Comparison of ENCODE assay signal across 9 cellular contexts in genomic region chr2:164910091-164910899, GRCh38. TPM values are rescaled to one million over a fixed set of nuclear protein-coding genes. Genes with fewer than 3 reads are reported as not detected.
DNase-seq lines count a peak whose midpoint lies in the region; ATAC-seq, FAIRE-seq and TF ChIP-seq lines count a peak whose summit lies in the region.
"Had no signal": no experiment of that assay in that cellular context is flagged by ENCODE, and none has a peak within 500 bp of the region (broad histone marks: within the 10 kb centered on the region; RNA-seq: fewer than 3 reads in every experiment).

No MANE protein-coding gene starts in this region.

- H3K4me3 ChIP-seq in DOHH2 (ENCODE audit: low read length) (no peak overlapping the region), body of pancreas (no peak overlapping the region)

- peak overlapping the region; percentile 25; the same call in 1 of the 2 replicates for H3K4me2 ChIP-seq in DOHH2 (ENCODE audit: low read length)

- no peaks in the 10 kb centered on the region for H3K9me3 ChIP-seq in DOHH2 (ENCODE audit: control insufficient read depth, insufficient read depth, low read length)
- H3K9me3 ChIP-seq in body of pancreas = no peaks in the 10 kb centered on the region

- intact Hi-C loops in body of pancreas (cut with DNase I) = no loop called here

- H3K4me1 ChIP-seq in DOHH2 (ENCODE audit: control insufficient read depth, low read length) = peaks cover 10% of the 10 kb centered on the region
- H3K4me1 ChIP-seq in body of pancreas = peaks cover 77% of the 10 kb centered on the region

- FAIRE-seq in RCC 7860 (lab: Jason Lieb, UNC) = no peak

- peak; percentile 85 for DNase-seq in KG1 (lab: John Stamatoyannopoulos, UW)
- DNase-seq in body of pancreas = peak; percentile 68 to 91 (median 78)
- DNase-seq in myocyte (ENCODE audit: low read depth) = peak; percentile 44
- DNase-seq in DMS114 treated with DMSO at 0.1 percent for 48 hours (lab: John Stamatoyannopoulos, UW; ENCODE audit: unreplicated experiment) = no peak
- no peak for DNase-seq in RCC 7860 (ENCODE audit: low spot score)
- DNase-seq in effector CD4-positive, alpha-beta T cell = no peak

- no peaks in the 10 kb centered on the region for H3F3A ChIP-seq in DOHH2 (ENCODE audit: control insufficient read depth, insufficient read depth)

- TF ChIP-seq POLR2A in body of pancreas (IDR thresholded peaks at IDR 0.05) = peak in 2 of 3 donors; percentile 67 to 72

- H3K27ac ChIP-seq in DOHH2 (ENCODE audit: low read depth, low read length) (no peak overlapping the region), body of pancreas (peak overlapping the region; percentile 83 to 94 (median 90))

- H3K36me3 ChIP-seq in DOHH2 (ENCODE audit: control insufficient read depth, low read length) (no peaks in the 10 kb centered on the region), body of pancreas (replicated peaks in 1 of 2; ENCODE audit: insufficient read depth in 1 of 2, low read depth in 2 of 2) (no peaks in the 10 kb centered on the region)

- TF ChIP-seq CTCF in DOHH2 (IDR thresholded peaks at IDR 0.05; ENCODE audit: low read depth, low read length, poor library complexity, severe bottlenecking) (no peak), body of pancreas (IDR thresholded peaks at IDR 0.05) (peak in 1 of 7 experiments; percentile 6)

- H3K79me2 ChIP-seq in DOHH2 (ENCODE audit: control insufficient read depth, low read length) = no peaks in the 10 kb centered on the region

- H3K27me3 ChIP-seq in DOHH2 (ENCODE audit: control insufficient read depth, low read length) = no peaks in the 10 kb centered on the region
- no peaks in the 10 kb centered on the region for H3K27me3 ChIP-seq in body of pancreas

- no peaks in the 10 kb centered on the region for H4K20me1 ChIP-seq in DOHH2 (ENCODE audit: control insufficient read depth, insufficient read depth, low read depth, low read length)

- ATAC-seq in GM21423 (IDR thresholded peaks at IDR 0.05; ENCODE audit: unreplicated experiment) (peak; percentile 69), body of pancreas (peak; percentile 84)

- 8% methylated on average over 6 of the region's 6 CpGs for WGBS in body of pancreas, 2 donors

- no peaks in the 10 kb centered on the region for H3K9me2 ChIP-seq in DOHH2 (replicated peaks; ENCODE audit: control insufficient read depth, low read length)

RNA-seq across cellular contexts. Expression of gene SLC38A11, which starts 45.0 kb away (rescaled TPM):
- total RNA-seq in body of pancreas (1 to 10 TPM; 1.6 to 2.9 TPM), myocyte (0.19 TPM in 1 of 2 replicates, not detected in the other)
- 0.08 TPM for polyA plus RNA-seq in myocyte (2012)
- total RNA-seq: NCI-H460 had no signal

Comparison
In these comparisons a context has a peak if more than half of its experiments do, and no peak if none do; other contexts are left out.
1. DNase-seq: peak in KG1 (single experiment), body of pancreas (4 of 4) and myocyte (single experiment); none in DMS114 treated with DMSO at 0.1 percent for 48 hours (single experiment), RCC 7860 (single experiment) and effector CD4-positive, alpha-beta T cell (single experiment).